ENCODE assay signal across 8 cellular contexts in the genomic region with DNA sequence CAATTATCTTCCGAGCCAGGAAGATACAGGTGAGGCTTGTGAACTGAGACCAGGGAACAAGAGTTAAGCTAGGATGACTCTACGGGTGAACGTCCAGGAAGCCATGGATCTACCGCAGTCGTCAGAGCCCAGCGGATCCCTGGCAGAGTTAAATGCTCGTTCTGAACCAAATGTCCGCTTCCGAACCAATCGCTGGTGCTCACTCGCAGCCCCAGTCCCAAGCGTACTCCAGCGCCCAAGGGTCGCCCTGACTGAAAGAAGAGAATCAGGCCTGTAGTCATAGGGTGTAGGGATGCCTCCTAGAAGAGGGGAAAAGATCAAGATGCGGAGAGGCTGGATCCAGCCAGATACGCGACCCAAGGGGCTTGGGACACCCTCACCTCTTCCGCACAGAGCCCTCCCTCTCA. TPM values are rescaled to one million over a fixed set of nuclear protein-coding genes. Genes with fewer than 3 reads are reported as not detected.
A peak's percentile ranks its signal among the peaks of the same experiment; 100 is the strongest.
DNase-seq lines count a peak whose midpoint lies in the region; ATAC-seq lines count a peak whose summit lies in the region.

No MANE protein-coding gene starts in this region.

- H3K4me1 ChIP-seq in muscle layer of colon (ENCODE audit: insufficient read depth, low read length) = peaks cover 31% of the 10 kb centered on the region

- H3K4me3 ChIP-seq in muscle layer of colon (ENCODE audit: low read depth in 1 of 2, low read length in 2 of 2) = peak overlapping the region; percentile 79 to 100

- no peak for ATAC-seq in HG03159 (IDR thresholded peaks at IDR 0.05; ENCODE audit: unreplicated experiment)

- peaks cover 35% of the 10 kb centered on the region for H3K36me3 ChIP-seq in muscle layer of colon (ENCODE audit: insufficient read depth, low read length)

- H3K27ac ChIP-seq in caudate nucleus (ENCODE audit: low read depth, low read length) (peak overlapping the region; percentile 65), muscle layer of colon (ENCODE audit: low read depth, low read length) (peak overlapping the region; percentile 80)

- H3K9me3 ChIP-seq in muscle layer of colon (ENCODE audit: low read length) = no peaks in the 10 kb centered on the region

- DNase-seq in stimulated activated CD8-positive, alpha-beta memory T cell treated with anti-CD3 and anti-CD28 coated beads, Interleukin-4, amount 100 ng/mL, for 24 hours (ENCODE audit: low read depth) = peak; percentile 2
- no peak for DNase-seq in stimulated activated CD8-positive, alpha-beta memory T cell treated with anti-CD3 and anti-CD28 coated beads, Interleukin-4, amount 100 ng/mL, for 48 hours
- DNase-seq in NCI-H1105 (lab: John Stamatoyannopoulos, UW) = peak; percentile 53
- DNase-seq in caudate nucleus (lab: John Stamatoyannopoulos, UW) = peak in 4 of 61 donors; percentile 23 to 77 (median 40)
- DNase-seq in ureter (ENCODE audit: low spot score) = no peak
- DNase-seq in activated CD4-positive, CD25-positive, alpha-beta regulatory T cell (lab: John Stamatoyannopoulos, UW) = no peak

- H3K9ac ChIP-seq in muscle layer of colon (ENCODE audit: low read length) = peak overlapping the region; percentile 98

- H3K27me3 ChIP-seq in muscle layer of colon (ENCODE audit: control insufficient read depth in 1 of 2, insufficient read depth in 2 of 2, low read length in 2 of 2) = no peaks in the 10 kb centered on the region

RNA-seq across cellular contexts. Expression of a gene that starts 0.3 kb away (rescaled TPM):
- 18.2 TPM for total RNA-seq in ureter

RNA-seq across cellular contexts. Expression of a gene that starts 0.8 kb away (rescaled TPM):
- 131 TPM for total RNA-seq in ureter

RNA-seq across cellular contexts. Expression of a gene that starts 33.8 kb away (rescaled TPM):
- total RNA-seq in ureter = 1.7 TPM

RNA-seq across cellular contexts. Expression of a gene that starts 41.5 kb away (rescaled TPM):
- total RNA-seq in ureter = 3.5 TPM

Comparison
In these comparisons a context has a peak if more than half of its experiments do, and no peak if none do; other contexts are left out.
1. DNase-seq: peak in stimulated activated CD8-positive, alpha-beta memory T cell treated with anti-CD3 and anti-CD28 coated beads, Interleukin-4, amount 100 ng/mL, for 24 hours (single experiment) and NCI-H1105 (single experiment); none in stimulated activated CD8-positive, alpha-beta memory T cell treated with anti-CD3 and anti-CD28 coated beads, Interleukin-4, amount 100 ng/mL, for 48 hours (single experiment), ureter (single experiment) and activated CD4-positive, CD25-positive, alpha-beta regulatory T cell (0 of 4).